In the genomic region with DNA sequence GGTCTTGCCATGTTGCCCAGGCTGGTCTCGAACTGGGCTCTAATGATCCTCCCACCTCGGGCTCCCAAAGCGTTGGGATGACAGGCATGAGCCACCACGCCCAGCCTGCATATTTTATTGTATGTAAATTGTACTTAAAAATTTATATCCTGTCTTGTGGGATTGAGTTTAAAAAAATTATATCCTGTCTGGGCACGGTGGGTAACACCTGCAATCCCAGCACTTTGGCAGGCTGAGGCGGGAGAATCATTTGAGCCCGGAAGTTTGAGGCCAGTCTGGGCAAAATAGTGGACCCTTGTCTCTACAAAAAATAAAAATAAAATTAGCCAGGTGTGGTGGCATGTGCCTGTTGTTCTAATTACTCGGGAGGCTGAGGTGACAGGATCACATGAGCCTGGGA, we compare ENCODE assay signal across 24 cellular contexts. TPM values are rescaled to one million over a fixed set of nuclear protein-coding genes. Genes with fewer than 3 reads are reported as not detected.
A peak's percentile ranks its signal among the peaks of the same experiment; 100 is the strongest.
DNase-seq lines count a peak whose midpoint lies in the region; ATAC-seq and TF ChIP-seq lines count a peak whose summit lies in the region.
"Had no signal": no experiment of that assay in that cellular context is flagged by ENCODE, and none has a peak within 500 bp of the region (broad histone marks: within the 10 kb centered on the region; RNA-seq: fewer than 3 reads in every experiment).

No MANE protein-coding gene starts in this region.

- H3K4me1 Mint-ChIP-seq in type B pancreatic cell (ENCODE audit: unreplicated experiment): no peaks in the 10 kb centered on the region

- H3K4me3 ChIP-seq in left ventricle myocardium inferior: no peak overlapping the region
- no peak overlapping the region for H3K4me3 ChIP-seq in DND-41 (ENCODE audit: low read depth in 1 of 2, low read length in 2 of 2)
- H3K4me3 ChIP-seq in spleen: no peak overlapping the region
- H3K4me3 ChIP-seq: BLaER1 had no signal

- H3K4me1 ChIP-seq in left ventricle myocardium inferior (peaks cover 26% of the 10 kb centered on the region), DND-41 (ENCODE audit: insufficient read depth, low read length) (no peaks in the 10 kb centered on the region), spleen (peaks cover 0 to 37% (median 13%) of the 10 kb centered on the region in 6 donors)

- H3K4me2 ChIP-seq in DND-41 (ENCODE audit: insufficient read depth, low read length): no peak overlapping the region
- H3K4me2 ChIP-seq: BLaER1 had no signal

- no peak overlapping the region for H3K27ac ChIP-seq in left ventricle myocardium inferior (replicated peaks)
- H3K27ac ChIP-seq in DND-41 (ENCODE audit: low read length): no peak overlapping the region
- H3K27ac ChIP-seq in RWPE1: peak overlapping the region; percentile 79
- no peak overlapping the region for H3K27ac ChIP-seq in spleen
- H3K27ac ChIP-seq: BLaER1 had no signal

- H3K36me3 Mint-ChIP-seq in type B pancreatic cell: peaks cover 5% of the 10 kb centered on the region
- H3K36me3 Mint-ChIP-seq: CD14-positive monocyte; CD4-positive, alpha-beta memory T cell; CD4-positive, CD25-positive, alpha-beta regulatory T cell; CD8-positive, alpha-beta memory T cell had no signal

- POLR2A ChIA-PET in RWPE1 (lab: Yijun Ruan, JAX; ENCODE audit: low non-redundant PET): no interaction called here

- intact Hi-C loops in left cardiac atrium (cut with DNase I) (no loop called here), left ventricle myocardium inferior (cut with micrococcal nuclease) (no loop called here), spleen (cut with DNase I; ENCODE audit: low total_unique reads) (no loop called here)

- DNase-seq in left cardiac atrium: peak; percentile 6
- DNase-seq in left ventricle myocardium inferior: no peak
- DNase-seq in DND-41: peak; percentile 10
- DNase-seq in RWPE1 (ENCODE audit: low spot score): no peak
- peak; percentile 3 for DNase-seq in spleen
- DNase-seq in type B pancreatic cell (ENCODE audit: extremely low spot score, unreplicated experiment): no peak
- DNase-seq: 8988T; ACHN; BE2C; C1 segment of cervical spinal cord; CD4-positive, alpha-beta memory T cell; CD4-positive, CD25-positive, alpha-beta regulatory T cell; CD8-positive, alpha-beta memory T cell; COR-L47; DMS 273 treated with DMSO at 0.1 percent for 48 hours; DMS153; DMS53; DMS79; GF-D8 had no signal

- no peak for TF ChIP-seq POLR2A in spleen (IDR thresholded peaks at IDR 0.05)

- H4K20me1 ChIP-seq in DND-41 (ENCODE audit: insufficient read depth, low read length): no peaks in the 10 kb centered on the region
- H4K20me1 ChIP-seq: BLaER1 had no signal

- no peak for TF ChIP-seq CTCF in left ventricle myocardium inferior (IDR thresholded peaks at IDR 0.05; ENCODE audit: borderline replicate concordance)
- no peak for TF ChIP-seq CTCF in DND-41 (IDR thresholded peaks at IDR 0.05; ENCODE audit: borderline replicate concordance, extremely low read depth, low read length, poor library complexity, severe bottlenecking)
- TF ChIP-seq CTCF in RWPE1 (conservative IDR thresholded peaks at IDR 0.05; ENCODE audit: low read depth): no peak
- no peak for TF ChIP-seq CTCF in spleen (IDR thresholded peaks at IDR 0.05 in 8 of 11, conservative IDR thresholded peaks at IDR 0.05 in 3 of 11)
- TF ChIP-seq CTCF in type B pancreatic cell (conservative IDR thresholded peaks at IDR 0.05): no peak

- CTCF ChIA-PET in RWPE1 (lab: Yijun Ruan, JAX): interaction anchor here (1.3 kb wide), 1 partner anchor 12 kb away, joined by 4 read pairs; no protein-coding TSS in a partner anchor

- no peaks in the 10 kb centered on the region for H3K9me3 Mint-ChIP-seq in type B pancreatic cell
- H3K9me3 Mint-ChIP-seq: CD4-positive, alpha-beta memory T cell; CD4-positive, CD25-positive, alpha-beta regulatory T cell; CD8-positive, alpha-beta memory T cell had no signal

- no peak overlapping the region for H2AFZ ChIP-seq in DND-41 (ENCODE audit: low read depth, low read length)

- H3K27ac Mint-ChIP-seq in type B pancreatic cell: no peak overlapping the region
- H3K27ac Mint-ChIP-seq: CD14-positive monocyte; CD4-positive, alpha-beta memory T cell; CD4-positive, CD25-positive, alpha-beta regulatory T cell; CD8-positive, alpha-beta memory T cell had no signal

- ATAC-seq in left cardiac atrium (no peak), DND-41 (ENCODE audit: insufficient read depth, low read depth) (peak; percentile 31; the same call in 1 of the 3 replicates), GM19324 (IDR thresholded peaks at IDR 0.05; ENCODE audit: low FRiP score, unreplicated experiment) (no peak)

- no peaks in the 10 kb centered on the region for H3K27me3 ChIP-seq in left ventricle myocardium inferior (ENCODE audit: low read depth)
- peaks cover 32% of the 10 kb centered on the region for H3K27me3 ChIP-seq in DND-41 (ENCODE audit: insufficient read depth, low read length, poor library complexity)
- no peaks in the 10 kb centered on the region for H3K27me3 ChIP-seq in spleen (replicated peaks in 1 of 7)
- H3K27me3 ChIP-seq: BLaER1 had no signal

- 69 to 76% (median 71%) methylated on average over 8 of the region's 8 CpGs for WGBS in spleen, 5 donors

- H3K9ac ChIP-seq in DND-41 (ENCODE audit: low read depth, low read length): no peak overlapping the region
- H3K9ac ChIP-seq: BLaER1 had no signal

- no peaks in the 10 kb centered on the region for H3K9me3 ChIP-seq in left ventricle myocardium inferior (replicated peaks)
- H3K9me3 ChIP-seq in DND-41 (ENCODE audit: insufficient read depth, low read length, severe bottlenecking): no peaks in the 10 kb centered on the region
- no peaks in the 10 kb centered on the region for H3K9me3 ChIP-seq in spleen
- H3K9me3 ChIP-seq: BE2C, BLaER1 had no signal

- H3K27me3 Mint-ChIP-seq in type B pancreatic cell: no peaks in the 10 kb centered on the region

- no peaks in the 10 kb centered on the region for H3K79me2 ChIP-seq in DND-41 (ENCODE audit: insufficient read depth, low read length)

- H3K36me3 ChIP-seq in left ventricle myocardium inferior (peaks cover 29% of the 10 kb centered on the region), DND-41 (ENCODE audit: insufficient read depth, low read length) (no peaks in the 10 kb centered on the region), spleen (peaks cover 0 to 46% (median 0%) of the 10 kb centered on the region in 6 donors)
- H3K36me3 ChIP-seq: BE2C, BLaER1 had no signal

- H3K4me3 Mint-ChIP-seq in type B pancreatic cell: no peak overlapping the region
- H3K4me3 Mint-ChIP-seq: CD14-positive monocyte; CD4-positive, alpha-beta memory T cell; CD4-positive, CD25-positive, alpha-beta regulatory T cell; CD8-positive, alpha-beta memory T cell had no signal

RNA-seq across cellular contexts. Expression of a gene that starts 13.9 kb away (rescaled TPM):
- total RNA-seq in left cardiac atrium (not detected), left ventricle myocardium inferior (not detected), spleen (1 to 10 TPM in 4 of 7 donors, under 1 TPM in 3; 0.64 to 9.6 (median 1.6) TPM), type B pancreatic cell (ENCODE audit: low replicate concordance) (not detected in 2 replicates)
- polyA plus RNA-seq in spleen: 1 to 10 TPM; 1.2 to 3.5 (median 1.3) TPM
- total RNA-seq: A673; CD4-positive, CD25-positive, alpha-beta regulatory T cell had no signal
- polyA plus RNA-seq: AG04450; CD8-positive, alpha-beta memory T cell had no signal

RNA-seq across cellular contexts. Expression of a gene that starts 28.2 kb away (rescaled TPM):
- total RNA-seq in left cardiac atrium (not detected), left ventricle myocardium inferior (not detected), spleen (not detected), type B pancreatic cell (ENCODE audit: low replicate concordance) (0.19 and 0.40 TPM in 2 replicates)
- polyA plus RNA-seq in spleen: not detected
- total RNA-seq: A673; CD4-positive, alpha-beta memory T cell; CD4-positive, CD25-positive, alpha-beta regulatory T cell; CD8-positive, alpha-beta memory T cell had no signal
- polyA plus RNA-seq: CD14-positive monocyte; CD4-positive, alpha-beta memory T cell; CD8-positive, alpha-beta memory T cell had no signal

RNA-seq across cellular contexts. Expression of a gene that starts 37.7 kb away (rescaled TPM):
- total RNA-seq in left cardiac atrium: 10 to 100 TPM; 30.8 to 37.9 TPM
- total RNA-seq in left ventricle myocardium inferior: 25.2 TPM
- total RNA-seq in spleen: 10 to 100 TPM; 34.3 to 43.2 (median 37.8) TPM
- 10 to 100 TPM; 28.0 to 47.0 (median 40.2) TPM for polyA plus RNA-seq in spleen
- 53.0 and 67.2 TPM in 2 replicates for total RNA-seq in type B pancreatic cell (ENCODE audit: low replicate concordance)

RNA-seq across cellular contexts. Expression of a gene that starts 38.0 kb away (rescaled TPM):
- total RNA-seq in left cardiac atrium (10 to 100 TPM; 71.4 to 77.5 TPM), left ventricle myocardium inferior (64.6 TPM), spleen (100 to 1,000 TPM; 148 to 228 (median 211) TPM), type B pancreatic cell (ENCODE audit: low replicate concordance) (214 and 342 TPM in 2 replicates)
- 100 to 1,000 TPM in 2 of 3 donors, 10 to 100 TPM in 1; 59.2 to 126 (median 119) TPM for polyA plus RNA-seq in spleen

RNA-seq across cellular contexts. Expression of a gene that starts 50.5 kb away (rescaled TPM):
- 10 to 100 TPM in 1 of 2 donors, 1 to 10 TPM in 1; 8.7 to 16.2 TPM for total RNA-seq in left cardiac atrium
- total RNA-seq in left ventricle myocardium inferior: 10.6 TPM
- 100 to 1,000 TPM in 1 of 7 donors, 10 to 100 TPM in 6; 23.5 to 106 (median 68.0) TPM for total RNA-seq in spleen
- polyA plus RNA-seq in spleen: 1 to 10 TPM; 3.5 to 8.7 (median 6.7) TPM
- total RNA-seq in type B pancreatic cell (ENCODE audit: low replicate concordance): 56.1 and 56.7 TPM in 2 replicates
- total RNA-seq: CD4-positive, CD25-positive, alpha-beta regulatory T cell had no signal

Comparison
In these comparisons a context has a peak if more than half of its experiments do, and no peak if none do; other contexts are left out.
1. DNase-seq: peak in left cardiac atrium (single experiment), DND-41 (single experiment) and spleen (single experiment); none in left ventricle myocardium inferior (single experiment), RWPE1 (single experiment) and type B pancreatic cell (single experiment).